8 cellular contexts compared by ENCODE assay signal in the genomic region with DNA sequence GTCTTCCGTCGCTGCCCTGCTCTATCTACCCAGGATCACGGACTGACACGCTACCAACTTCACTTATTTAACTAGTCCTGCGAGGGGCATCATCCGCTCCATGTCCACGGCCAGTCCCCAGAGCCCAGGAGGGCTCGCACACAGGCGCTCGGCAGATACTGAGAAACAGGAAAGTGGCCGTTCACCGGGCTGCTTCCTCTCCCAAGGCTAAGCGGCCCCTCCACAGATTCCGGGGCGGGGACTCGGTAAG. TPM values are rescaled to one million over a fixed set of nuclear protein-coding genes. Genes with fewer than 3 reads are reported as not detected.
A peak's percentile ranks its signal among the peaks of the same experiment; 100 is the strongest.
DNase-seq lines count a peak whose midpoint lies in the region; ATAC-seq and TF ChIP-seq lines count a peak whose summit lies in the region.

No MANE protein-coding gene starts in this region.

- CTCF ChIA-PET in AG04449 (lab: Yijun Ruan, JAX) (interaction anchor here (1.2 kb wide), 1 partner anchor 22 kb away, joined by 3 read pairs; no protein-coding TSS in a partner anchor), OCI-LY7 (lab: Charles Lee; ENCODE audit: unreplicated experiment) (no interaction called here)

- POLR2A ChIA-PET in AG04449 (lab: Yijun Ruan, JAX): interaction anchor here (0.9 to 2.2 kb wide), 4 partner anchors 9 to 30 kb away, joined by 3 to 7 read pairs (median 4); a partner anchor contains a TSS
- POLR2A ChIA-PET in OCI-LY7 (lab: Charles Lee): interaction anchor here (2.1 kb wide), 1 partner anchor 17 kb away, joined by 8 read pairs; a partner anchor contains a TSS

- H3K9me2 ChIP-seq in OCI-LY7 (ENCODE audit: insufficient read depth, low read length): no peaks in the 10 kb centered on the region

- no peak for DNase-seq in AG04449 (ENCODE audit: low read depth, low spot score)
- DNase-seq in OCI-LY7 (ENCODE audit: low spot score): peak; percentile 45
- peak; percentile 62 for DNase-seq in dermis blood vessel endothelial cell
- DNase-seq in globus pallidus (ENCODE audit: low spot score): no peak

- peak overlapping the region; percentile 90 to 92 for H3K9ac ChIP-seq in mucosa of rectum (ENCODE audit: low read depth in 1 of 2, low read length in 2 of 2)

- no peaks in the 10 kb centered on the region for H4K20me1 ChIP-seq in OCI-LY7 (ENCODE audit: insufficient read depth, low read length)

- peaks cover 52% of the 10 kb centered on the region for H3K36me3 ChIP-seq in OCI-LY7 (ENCODE audit: insufficient read depth, low read length)
- H3K36me3 ChIP-seq in mucosa of rectum (ENCODE audit: control insufficient read depth in 2 of 2, insufficient read depth in 2 of 2, low read length in 2 of 2): peaks cover 7 to 11% of the 10 kb centered on the region in 2 donors

- peak overlapping the region; percentile 88 for H3K4me2 ChIP-seq in OCI-LY7 (ENCODE audit: low read length)

- H3K79me2 ChIP-seq in OCI-LY7 (ENCODE audit: insufficient read depth, low read depth, low read length): peaks cover 36% of the 10 kb centered on the region

- peaks cover 25% of the 10 kb centered on the region for H3K4me1 ChIP-seq in OCI-LY7 (ENCODE audit: insufficient read depth, low read length, poor library complexity, severe bottlenecking)
- H3K4me1 ChIP-seq in mucosa of rectum (ENCODE audit: control insufficient read depth in 2 of 2, insufficient read depth in 2 of 2, low read length in 2 of 2): peaks cover 10 to 12% of the 10 kb centered on the region in 2 donors

- H3K27ac ChIP-seq in OCI-LY7 (ENCODE audit: low read depth, low read length, poor library complexity, severe bottlenecking) (peak overlapping the region; percentile 62), mucosa of rectum (ENCODE audit: low read depth in 2 of 2, low read length in 2 of 2) (peak overlapping the region; percentile 75 to 91)

- H3K9me3 ChIP-seq in OCI-LY7 (ENCODE audit: low read length) (no peaks in the 10 kb centered on the region), mucosa of rectum (ENCODE audit: control insufficient read depth in 2 of 2, low read length in 2 of 2) (no peaks in the 10 kb centered on the region)

- H3K4me3 ChIP-seq in AG04449 (ENCODE audit: low read depth, low read length): peak overlapping the region; percentile 84
- H3K4me3 ChIP-seq in OCI-LY7 (ENCODE audit: low read depth, low read length, poor library complexity, severe bottlenecking): peak overlapping the region; percentile 100
- peak overlapping the region; percentile 82 to 95 for H3K4me3 ChIP-seq in mucosa of rectum (ENCODE audit: low read length in 2 of 2)

- BruUV-seq in OCI-LY7 (replicated peaks; lab: Mats Ljungman, UMichigan): TSS peak; percentile 85

- H2AFZ ChIP-seq in OCI-LY7 (ENCODE audit: low read length): peak overlapping the region; percentile 8; the same call in 1 of the 2 replicates

- TF ChIP-seq CTCF in AG04449 (IDR thresholded peaks at IDR 0.05; ENCODE audit: insufficient read depth, low read length, missing control alignments) (no peak), OCI-LY7 (conservative IDR thresholded peaks at IDR 0.05; ENCODE audit: low read length) (no peak)

- peak; percentile 28 for ATAC-seq in GM21360 (IDR thresholded peaks at IDR 0.05; ENCODE audit: unreplicated experiment)
- no peak for ATAC-seq in HG02973 (IDR thresholded peaks at IDR 0.05; ENCODE audit: unreplicated experiment)
- no peak for ATAC-seq in HG02852 (IDR thresholded peaks at IDR 0.05; ENCODE audit: unreplicated experiment)

- intact Hi-C loops in OCI-LY7 (cut with micrococcal nuclease; ENCODE audit: unreplicated experiment): loop anchor here (1.0 kb wide), 1 partner anchor 29 kb away; a partner anchor contains a TSS

- no peaks in the 10 kb centered on the region for H3K27me3 ChIP-seq in mucosa of rectum (ENCODE audit: control insufficient read depth in 2 of 2, insufficient read depth in 2 of 2, low read length in 2 of 2)

RNA-seq across cellular contexts. Expression of a gene that starts 0.4 kb away (rescaled TPM):
- 148 and 151 TPM in 2 replicates for total RNA-seq in OCI-LY7 (2014; rRNA removed; shearing (Covaris generic))
- total RNA-seq in OCI-LY7 (2022) (116 and 121 TPM in 2 replicates), dermis blood vessel endothelial cell (25.2 and 45.1 TPM in 2 replicates)

RNA-seq across cellular contexts. Expression of a gene that starts 0.5 kb away (rescaled TPM):
- total RNA-seq in OCI-LY7 (2014; rRNA removed; shearing (Covaris generic)): 39.4 and 39.9 TPM in 2 replicates
- total RNA-seq in OCI-LY7 (2022) (61.1 and 61.4 TPM in 2 replicates), dermis blood vessel endothelial cell (11.1 and 14.1 TPM in 2 replicates)

RNA-seq across cellular contexts. Expression of a gene that starts 9.7 kb away (rescaled TPM):
- not detected in 2 replicates for total RNA-seq in OCI-LY7 (2014; rRNA removed; shearing (Covaris generic))
- 0.44 TPM in 1 of 2 replicates, not detected in the other for total RNA-seq in OCI-LY7 (2022)
- total RNA-seq in dermis blood vessel endothelial cell: 3.4 and 4.1 TPM in 2 replicates

RNA-seq across cellular contexts. Expression of a gene that starts 17.6 kb away (rescaled TPM):
- total RNA-seq in OCI-LY7 (2014; rRNA removed; shearing (Covaris generic)): 86.1 and 86.4 TPM in 2 replicates
- total RNA-seq in OCI-LY7 (2022): 49.8 and 52.2 TPM in 2 replicates
- 21.0 and 25.2 TPM in 2 replicates for total RNA-seq in dermis blood vessel endothelial cell

RNA-seq across cellular contexts. Expression of a gene that starts 17.8 kb away (rescaled TPM):
- 120 and 162 TPM in 2 replicates for total RNA-seq in OCI-LY7 (2014; rRNA removed; shearing (Covaris generic))
- total RNA-seq in OCI-LY7 (2022) (175 and 219 TPM in 2 replicates), dermis blood vessel endothelial cell (59.7 and 98.5 TPM in 2 replicates)

Comparison
In these comparisons a context has a peak if more than half of its experiments do, and no peak if none do; other contexts are left out.
1. DNase-seq: peak in OCI-LY7 (single experiment) and dermis blood vessel endothelial cell (single experiment); none in AG04449 (single experiment) and globus pallidus (single experiment).
2. Peak in every context shown above with its lines, with median percentiles within 50 percentile points of each other: H3K4me3 ChIP-seq.